19 cellular contexts compared by ENCODE assay signal in genomic region chr16:57009641-57010170, GRCh38. TPM values are rescaled to one million over a fixed set of nuclear protein-coding genes. Genes with fewer than 3 reads are reported as not detected.
A peak's percentile ranks its signal among the peaks of the same experiment; 100 is the strongest.
DNase-seq lines count a peak whose midpoint lies in the region; TF ChIP-seq lines count a peak whose summit lies in the region.
"Had no signal": no experiment of that assay in that cellular context is flagged by ENCODE, and none has a peak within 500 bp of the region (broad histone marks: within the 10 kb centered on the region; RNA-seq: fewer than 3 reads in every experiment).

No MANE protein-coding gene starts in this region.

- no peaks in the 10 kb centered on the region for H4K20me1 ChIP-seq in OCI-LY3 (ENCODE audit: insufficient read depth, low read length)

- 92 to 100% methylated on average over 1 to 2 of the region's 2 CpGs for WGBS in endodermal cell (ENCODE audit: insufficient coverage in 1 of 2, insufficient read length in 1 of 2), 2 experiments

- H3K36me3 Mint-ChIP-seq in activated CD4-positive, alpha-beta T cell treated with anti-CD3 and anti-CD28 coated beads, Interleukin-2, amount 10 ng/mL, durations not matched to agents 24 days and 14 days (ENCODE audit: low read depth), result peaks cover 43% of the 10 kb centered on the region
- H3K36me3 Mint-ChIP-seq in activated naive CD8-positive, alpha-beta T cell, result peaks cover 19% of the 10 kb centered on the region
- H3K36me3 Mint-ChIP-seq in progenitor cell of endocrine pancreas (ENCODE audit: insufficient read depth) (no peaks in the 10 kb centered on the region), endodermal cell (ENCODE audit: low read depth) (no peaks in the 10 kb centered on the region)
- H3K36me3 Mint-ChIP-seq: type B pancreatic cell had no signal

- H3K4me3 Mint-ChIP-seq in activated CD4-positive, alpha-beta T cell treated with anti-CD3 and anti-CD28 coated beads, Interleukin-2, amount 10 ng/mL, durations not matched to agents 24 days and 14 days, result peak overlapping the region; percentile 61
- H3K4me3 Mint-ChIP-seq in activated naive CD8-positive, alpha-beta T cell, result peak overlapping the region; percentile 69
- H3K4me3 Mint-ChIP-seq in progenitor cell of endocrine pancreas (ENCODE audit: low read depth) (no peak overlapping the region), endodermal cell (no peak overlapping the region)
- H3K4me3 Mint-ChIP-seq: GM23338, type B pancreatic cell had no signal

- intact Hi-C loops in activated CD4-positive, alpha-beta T cell treated with anti-CD3 and anti-CD28 coated beads, Interleukin-2, amount 10 ng/mL, durations not matched to agents 24 days and 14 days (cut with micrococcal nuclease), result loop anchor here (10.0 kb wide), 1 partner anchor 525 kb away; the partner anchor contains the start of gene CCDC102A

- H3K27me3 Mint-ChIP-seq in activated CD4-positive, alpha-beta T cell treated with anti-CD3 and anti-CD28 coated beads, Interleukin-2, amount 10 ng/mL, durations not matched to agents 24 days and 14 days, result no peaks in the 10 kb centered on the region
- H3K27me3 Mint-ChIP-seq in activated naive CD8-positive, alpha-beta T cell, result no peaks in the 10 kb centered on the region
- H3K27me3 Mint-ChIP-seq in progenitor cell of endocrine pancreas (peaks cover 4% of the 10 kb centered on the region), endodermal cell (ENCODE audit: insufficient read depth) (no peaks in the 10 kb centered on the region)

- H3K9ac ChIP-seq in OCI-LY3 (ENCODE audit: low read length) (no peak overlapping the region), endodermal cell (ENCODE audit: extremely low read depth, low read length, poor library complexity, severe bottlenecking) (no peak overlapping the region)

- H3K27me3 ChIP-seq in OCI-LY3 (ENCODE audit: low read depth, low read length), result no peaks in the 10 kb centered on the region
- no peaks in the 10 kb centered on the region for H3K27me3 ChIP-seq in endodermal cell (ENCODE audit: control insufficient read depth, insufficient read depth, low read length, poor library complexity, severe bottlenecking)
- H3K27me3 ChIP-seq: cardiac muscle cell, esophagus muscularis mucosa, right atrium auricular region had no signal

- TF ChIP-seq CTCF in OCI-LY3 (IDR thresholded peaks at IDR 0.05; ENCODE audit: low read depth, low read length) (no peak), progenitor cell of endocrine pancreas (IDR thresholded peaks at IDR 0.05; ENCODE audit: unreplicated experiment) (no peak), endodermal cell (conservative IDR thresholded peaks at IDR 0.05) (no peak)

- 0 out of 2 replicates have a peak overlapping the region, but pooled peaks have one; percentile 41 for H3K4me2 ChIP-seq in OCI-LY3 (ENCODE audit: low read length)
- H3K4me2 ChIP-seq: GM23338 had no signal

- H3K4me3 ChIP-seq in OCI-LY3 (ENCODE audit: low read length) (no peak overlapping the region), endodermal cell (ENCODE audit: low read length) (no peak overlapping the region)
- H3K4me3 ChIP-seq: cardiac muscle cell, esophagus muscularis mucosa, GM23338, mucosa of descending colon, right atrium auricular region had no signal

- H3K4me1 Mint-ChIP-seq in activated CD4-positive, alpha-beta T cell treated with anti-CD3 and anti-CD28 coated beads, Interleukin-2, amount 10 ng/mL, durations not matched to agents 24 days and 14 days, result peaks cover 64% of the 10 kb centered on the region
- peaks cover 87% of the 10 kb centered on the region for H3K4me1 Mint-ChIP-seq in activated naive CD8-positive, alpha-beta T cell (ENCODE audit: low read depth)
- H3K4me1 Mint-ChIP-seq in progenitor cell of endocrine pancreas (ENCODE audit: low read depth), result no peaks in the 10 kb centered on the region
- peaks cover 7% of the 10 kb centered on the region for H3K4me1 Mint-ChIP-seq in endodermal cell

- H3K27ac ChIP-seq in OCI-LY3 (ENCODE audit: low read length) (peak overlapping the region; percentile 70; the same call in 1 of the 2 replicates), endodermal cell (ENCODE audit: low read depth, low read length) (no peak overlapping the region)
- H3K27ac ChIP-seq: cardiac muscle cell, esophagus muscularis mucosa, HL-60, right atrium auricular region had no signal

- peak overlapping the region; percentile 77 for H3K27ac Mint-ChIP-seq in activated CD4-positive, alpha-beta T cell treated with anti-CD3 and anti-CD28 coated beads, Interleukin-2, amount 10 ng/mL, durations not matched to agents 24 days and 14 days
- peak overlapping the region; percentile 93 for H3K27ac Mint-ChIP-seq in activated naive CD8-positive, alpha-beta T cell
- H3K27ac Mint-ChIP-seq in progenitor cell of endocrine pancreas, result peak overlapping the region; percentile 3
- H3K27ac Mint-ChIP-seq in endodermal cell, result no peak overlapping the region
- H3K27ac Mint-ChIP-seq: GM23338, type B pancreatic cell had no signal

- H3K9me3 ChIP-seq in OCI-LY3 (ENCODE audit: insufficient read depth, low read length) (no peaks in the 10 kb centered on the region), endodermal cell (ENCODE audit: control insufficient read depth, low read length) (no peaks in the 10 kb centered on the region)
- H3K9me3 ChIP-seq: esophagus muscularis mucosa, mucosa of descending colon, right atrium auricular region had no signal

- peaks cover 10% of the 10 kb centered on the region for H3K36me3 ChIP-seq in OCI-LY3 (replicated peaks; ENCODE audit: low read depth, low read length)
- no peaks in the 10 kb centered on the region for H3K36me3 ChIP-seq in endodermal cell (ENCODE audit: control insufficient read depth, insufficient read depth, low read length)
- H3K36me3 ChIP-seq: cardiac muscle cell, right atrium auricular region had no signal

- H3K4me1 ChIP-seq in OCI-LY3 (ENCODE audit: low read length), result peaks cover 73% of the 10 kb centered on the region
- H3K4me1 ChIP-seq in endodermal cell (ENCODE audit: control insufficient read depth, insufficient read depth, low read length), result no peaks in the 10 kb centered on the region
- H3K4me1 ChIP-seq: esophagus muscularis mucosa, right atrium auricular region had no signal

- no peak overlapping the region for H2AFZ ChIP-seq in OCI-LY3 (ENCODE audit: low read depth, low read length)
- H2AFZ ChIP-seq: GM23338 had no signal

- H3K79me2 ChIP-seq in OCI-LY3 (ENCODE audit: low read length), result peaks cover 28% of the 10 kb centered on the region

- no peaks in the 10 kb centered on the region for H3K9me3 Mint-ChIP-seq in activated CD4-positive, alpha-beta T cell treated with anti-CD3 and anti-CD28 coated beads, Interleukin-2, amount 10 ng/mL, durations not matched to agents 24 days and 14 days
- no peaks in the 10 kb centered on the region for H3K9me3 Mint-ChIP-seq in activated naive CD8-positive, alpha-beta T cell (ENCODE audit: low read depth)
- H3K9me3 Mint-ChIP-seq in progenitor cell of endocrine pancreas (ENCODE audit: low read depth) (no peaks in the 10 kb centered on the region), endodermal cell (no peaks in the 10 kb centered on the region)
- H3K9me3 Mint-ChIP-seq: GM23338, type B pancreatic cell had no signal

- DNase-seq in activated CD4-positive, alpha-beta T cell treated with anti-CD3 and anti-CD28 coated beads, Interleukin-2, amount 10 ng/mL, durations not matched to agents 24 days and 14 days, result no peak
- DNase-seq in activated CD4-positive, alpha-beta T cell treated with anti-CD3 and anti-CD28 coated beads, Interleukin-2, amount 50 U/mL, for 4 hours, result no peak
- DNase-seq in progenitor cell of endocrine pancreas (ENCODE audit: low spot score, unreplicated experiment) (no peak), NCI-H1694 treated with DMSO at 0.1 percent for 48 hours (lab: John Stamatoyannopoulos, UW) (no peak), endodermal cell (no peak)
- no peak for DNase-seq in effector CD4-positive, alpha-beta T cell
- DNase-seq: mucosa of descending colon, NCI-H2029, NCI-H510A treated with DMSO at 0.1 percent for 48 hours, nucleus accumbens, SW 1271 had no signal

RNA-seq across cellular contexts. Expression of gene NLRC5, which starts 20.3 kb away (rescaled TPM):
- total RNA-seq in activated CD4-positive, alpha-beta T cell treated with anti-CD3 and anti-CD28 coated beads, Interleukin-2, amount 10 ng/mL, durations not matched to agents 24 days and 14 days, result 208 and 214 TPM in 2 replicates
- not detected in 2 replicates for total RNA-seq in progenitor cell of endocrine pancreas
- under 1 TPM; 0.64 to 0.97 TPM for total RNA-seq in endodermal cell
- polyA plus RNA-seq in endodermal cell (2013, experiment 1 of 2), result 0.21 TPM
- polyA plus RNA-seq in endodermal cell (2013, experiment 2 of 2), result 0.12 TPM
- total RNA-seq: cardiac muscle cell had no signal
- polyA plus RNA-seq: cardiac muscle cell had no signal

RNA-seq across cellular contexts. Expression of gene CETP, which starts 48.0 kb away (rescaled TPM):
- not detected in 2 replicates for total RNA-seq in activated CD4-positive, alpha-beta T cell treated with anti-CD3 and anti-CD28 coated beads, Interleukin-2, amount 10 ng/mL, durations not matched to agents 24 days and 14 days
- total RNA-seq in progenitor cell of endocrine pancreas, result not detected in 2 replicates
- not detected for total RNA-seq in endodermal cell
- polyA plus RNA-seq in endodermal cell (2013, experiment 1 of 2), result not detected
- not detected for polyA plus RNA-seq in endodermal cell (2013, experiment 2 of 2)
- total RNA-seq: GM23338, right atrium auricular region had no signal
- polyA plus RNA-seq: GM23338 had no signal

Comparison
In these comparisons a context has a peak if more than half of its experiments do, and no peak if none do; other contexts are left out.
1. H3K4me3 Mint-ChIP-seq: peak in activated CD4-positive, alpha-beta T cell treated with anti-CD3 and anti-CD28 coated beads, Interleukin-2, amount 10 ng/mL, durations not matched to agents 24 days and 14 days (single experiment) and activated naive CD8-positive, alpha-beta T cell (single experiment); none in progenitor cell of endocrine pancreas (single experiment) and endodermal cell (single experiment).
2. RNA of gene NLRC5, which starts 20.3 kb away (total RNA-seq): 208 to 214 TPM in activated CD4-positive, alpha-beta T cell treated with anti-CD3 and anti-CD28 coated beads, Interleukin-2, amount 10 ng/mL, durations not matched to agents 24 days and 14 days; 0.64 to 0.97 TPM in endodermal cell and not detected in progenitor cell of endocrine pancreas; every median in the first group is over 100 times any median in the second.